ENCODE assay signal across 29 cellular contexts in the genomic region with DNA sequence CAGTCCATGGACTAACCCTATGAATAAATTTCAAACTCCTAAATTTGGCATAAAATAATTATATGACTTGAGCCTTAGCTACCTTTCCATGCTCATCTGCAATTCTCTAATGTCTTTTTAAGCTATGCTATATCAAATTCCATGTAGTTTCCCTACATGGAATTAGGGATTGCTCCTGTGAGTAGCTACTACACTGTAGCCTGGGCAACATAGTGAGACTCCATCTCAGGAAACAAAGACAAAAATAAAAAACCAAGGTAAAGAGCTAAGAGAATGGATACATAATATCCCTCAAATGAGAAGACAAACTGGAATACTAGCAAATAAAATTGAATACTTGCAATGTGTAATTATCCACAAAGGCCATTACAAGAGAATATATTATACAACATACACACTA.
"Had no signal": no experiment of that assay in that cellular context is flagged by ENCODE, and none has a peak within 500 bp of the region (broad histone marks: within the 10 kb centered on the region; RNA-seq: fewer than 3 reads in every experiment).

No MANE protein-coding gene starts in this region.

- H3K4me3 ChIP-seq: adrenal gland, SJSA1 had no signal

- H3K9me3 ChIP-seq: adrenal gland, Peyer's patch, SJSA1, SK-N-SH had no signal

- H3K4me1 ChIP-seq: SJSA1 had no signal

- FAIRE-seq: astrocyte, bronchial epithelial cell, TTC549 had no signal

- H3K4me2 ChIP-seq: SK-N-SH had no signal

- H3K27me3 ChIP-seq: adrenal gland, Peyer's patch, SJSA1 had no signal

- H3K27ac ChIP-seq: adrenal gland, SJSA1 had no signal

- ATAC-seq: activated CD4-positive, alpha-beta T cell treated with anti-CD3 and anti-CD28 coated beads for 36 hours; activated CD4-positive, CD25-positive, alpha-beta regulatory T cell treated with anti-CD3 and anti-CD28 coated beads, Interleukin-2, amount 50 U/mL, for 24 hours; activated CD8-positive, alpha-beta T cell treated with anti-CD3 and anti-CD28 coated beads, Interleukin-2, amount 10 ng/mL, durations not matched to agents 7 days and 5 days; activated naive CD4-positive, alpha-beta T cell treated with anti-CD3 and anti-CD28 coated beads, Interleukin-2, amount 50 U/mL, for 72 hours; activated T-cell treated with anti-CD3 and anti-CD28 coated beads, Interleukin-2, amount 50 U/mL, for 4 hours; PC-3 had no signal

- H3K9ac ChIP-seq: SK-N-SH had no signal

- H3K36me3 ChIP-seq: adrenal gland, Peyer's patch, SJSA1 had no signal

- DNase-seq: activated CD4-positive, alpha-beta T cell treated with anti-CD3 and anti-CD28 coated beads for 36 hours; activated CD4-positive, alpha-beta T cell treated with anti-CD3 and anti-CD28 coated beads, Interleukin-2, amount 10 ng/mL, durations not matched to agents 7 days and 5 days; activated CD4-positive, alpha-beta T cell treated with anti-CD3 and anti-CD28 coated beads, Interleukin-2, amount 50 U/mL, for 48 hours; activated CD8-positive, alpha-beta T cell treated with anti-CD3 and anti-CD28 coated beads, Interleukin-2, amount 10 ng/mL, durations not matched to agents 7 days and 5 days; activated gamma-delta T cell treated with Interleukin-2 at 50 U/mL for 16 hours; activated naive CD4-positive, alpha-beta T cell treated with anti-CD3 and anti-CD28 coated beads for 36 hours; activated T-cell treated with anti-CD3 and anti-CD28 coated beads, Interleukin-2, amount 50 U/mL, for 4 hours; adrenal gland; Kasumi-1; KG1; MM.1S; MV-4-11; NCI-H1092; NCI-H1436 treated with DMSO at 0.1 percent for 48 hours; NCI-H1694 treated with DMSO at 0.1 percent for 48 hours; NCI-H2029; NCI-H345; NCI-H524 treated with DMSO at 0.1 percent for 48 hours; PC-3; Peyer's patch; RPMI8226; SHP77 treated with DMSO at 0.1 percent for 48 hours; SK-N-SH had no signal
